ENCODE assay signal across 9 cellular contexts in genomic region chr3:22734756-22735155, GRCh38.
"Had no signal": no experiment of that assay in that cellular context is flagged by ENCODE, and none has a peak within 500 bp of the region (broad histone marks: within the 10 kb centered on the region; RNA-seq: fewer than 3 reads in every experiment).

No MANE protein-coding gene starts in this region.

- ATAC-seq: effector memory CD8-positive, alpha-beta T cell; left lobe of liver; stimulated activated naive B cell treated with anti-CD40 and anti-IgM and Interleukin-4, amounts not matched to agents 10 μg/mL and 1 μg/mL and 100 μg/mL, for 72 hours had no signal

- DNase-seq: activated CD4-positive, alpha-beta memory T cell treated with anti-CD3 and anti-CD28 coated beads for 36 hours; activated CD4-positive, alpha-beta T cell treated with anti-CD3 and anti-CD28 coated beads for 4 hours; activated T-cell treated with anti-CD3 and anti-CD28 coated beads for 4 hours; effector memory CD8-positive, alpha-beta T cell; naive B cell; stimulated activated naive B cell treated with anti-CD40 and anti-IgM and Interleukin-4, amounts not matched to agents 10 μg/mL and 1 μg/mL and 100 μg/mL, for 72 hours had no signal

- H3K27ac ChIP-seq: cardiac muscle cell, epithelial cell of prostate had no signal

- H3K36me3 ChIP-seq: cardiac muscle cell had no signal

- H3K4me3 ChIP-seq: cardiac muscle cell had no signal

- H3K27me3 ChIP-seq: cardiac muscle cell had no signal
